In the genomic region with DNA sequence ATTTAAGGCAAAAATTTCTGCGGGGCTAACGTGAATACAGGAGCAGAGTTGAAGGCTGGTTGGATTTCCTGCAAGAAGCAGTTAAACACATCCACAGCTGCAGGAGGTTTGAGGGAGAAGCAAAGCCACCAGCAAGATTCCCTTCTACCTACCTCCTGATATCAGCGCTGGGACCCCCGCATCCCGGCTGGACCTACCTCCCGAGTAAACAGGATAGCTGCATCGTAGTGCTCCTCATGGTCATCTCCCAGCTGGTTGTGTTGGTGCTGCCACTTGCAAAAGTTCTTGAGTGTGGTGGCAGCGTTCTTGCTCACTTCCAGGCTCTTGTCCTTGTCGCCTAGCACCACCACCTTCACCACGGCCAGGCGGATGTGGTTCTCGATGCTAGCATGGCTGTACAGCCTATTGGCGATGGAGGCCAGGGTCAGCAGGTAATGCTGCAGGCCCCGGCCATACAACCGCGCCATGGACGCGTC, we compare ENCODE assay signal across 12 cellular contexts. TPM values are rescaled to one million over a fixed set of nuclear protein-coding genes. Genes with fewer than 3 reads are reported as not detected.
A peak's percentile ranks its signal among the peaks of the same experiment; 100 is the strongest.
DNase-seq lines count a peak whose midpoint lies in the region; ATAC-seq and TF ChIP-seq lines count a peak whose summit lies in the region.
"Had no signal": no experiment of that assay in that cellular context is flagged by ENCODE, and none has a peak within 500 bp of the region (broad histone marks: within the 10 kb centered on the region; RNA-seq: fewer than 3 reads in every experiment).

No MANE protein-coding gene starts in this region.

- H3K4me3 ChIP-seq in HUES48 (ENCODE audit: low read depth, low read length) (peak overlapping the region; percentile 74), endocrine pancreas (ENCODE audit: control insufficient read depth, insufficient read depth, low read length) (peak overlapping the region; percentile 82), mucosa of stomach (ENCODE audit: low read length) (peak overlapping the region; percentile 34), suprapubic skin (peak overlapping the region; percentile 56)

- peak in 1 of 2 donors; percentile 16 for TF ChIP-seq POLR2A in suprapubic skin (IDR thresholded peaks at IDR 0.05)

- H3K27me3 ChIP-seq in HUES48 (ENCODE audit: control insufficient read depth, insufficient read depth, low read length) (peaks cover 65% of the 10 kb centered on the region), endocrine pancreas (ENCODE audit: control insufficient read depth, insufficient read depth, low read length) (no peaks in the 10 kb centered on the region), mucosa of stomach (ENCODE audit: control insufficient read depth, insufficient read depth, low read length) (peaks cover 18% of the 10 kb centered on the region), suprapubic skin (peaks cover 37% of the 10 kb centered on the region)

- DNase-seq in suprapubic skin (ENCODE audit: low spot score in 2 of 2) (peak in 1 of 2 donors; percentile 66), NCI-H1436 treated with DMSO at 0.1 percent for 48 hours (lab: John Stamatoyannopoulos, UW) (no peak), DMS79 (lab: John Stamatoyannopoulos, UW) (no peak), cortex of kidney (lab: John Stamatoyannopoulos, UW) (no peak)
- DNase-seq: activated CD4-positive, CD25-positive, alpha-beta regulatory T cell; erythroblast had no signal

- TF ChIP-seq EP300 in suprapubic skin (IDR thresholded peaks at IDR 0.05): no peak

- H3K9ac ChIP-seq in HUES48 (ENCODE audit: low read depth, low read length) (peak overlapping the region; percentile 15; the same call in 1 of the 2 replicates), endocrine pancreas (ENCODE audit: control insufficient read depth, insufficient read depth, low read length) (no peak overlapping the region), mucosa of stomach (ENCODE audit: low read length) (peak overlapping the region; percentile 26)

- 55% methylated on average over 17 of the region's 18 CpGs for WGBS in suprapubic skin

- TF ChIP-seq CTCF in suprapubic skin (IDR thresholded peaks at IDR 0.05): no peak

- no peaks in the 10 kb centered on the region for H3K9me3 ChIP-seq in HUES48 (ENCODE audit: control insufficient read depth, insufficient read depth, low read length)
- H3K9me3 ChIP-seq in endocrine pancreas (ENCODE audit: control insufficient read depth, low read length): no peaks in the 10 kb centered on the region
- no peaks in the 10 kb centered on the region for H3K9me3 ChIP-seq in mucosa of stomach (ENCODE audit: control insufficient read depth, low read length)
- H3K9me3 ChIP-seq in suprapubic skin: no peaks in the 10 kb centered on the region

- ATAC-seq in HG03521 (IDR thresholded peaks at IDR 0.05; ENCODE audit: unreplicated experiment): no peak
- ATAC-seq: activated naive CD4-positive, alpha-beta T cell treated with anti-CD3 and anti-CD28 coated beads, Interleukin-2, amount 50 U/mL, for 72 hours; Panc1 had no signal

- H3K36me3 ChIP-seq in HUES48 (ENCODE audit: control insufficient read depth, insufficient read depth, low read length) (no peaks in the 10 kb centered on the region), endocrine pancreas (ENCODE audit: control insufficient read depth, insufficient read depth, low read length) (no peaks in the 10 kb centered on the region), mucosa of stomach (ENCODE audit: control insufficient read depth, insufficient read depth, low read length) (no peaks in the 10 kb centered on the region), suprapubic skin (no peaks in the 10 kb centered on the region)

- peaks cover 25% of the 10 kb centered on the region for H3K4me1 ChIP-seq in HUES48 (ENCODE audit: control insufficient read depth, insufficient read depth, low read length)
- H3K4me1 ChIP-seq in endocrine pancreas (ENCODE audit: control insufficient read depth, insufficient read depth, low read length): peaks cover 6% of the 10 kb centered on the region
- H3K4me1 ChIP-seq in mucosa of stomach (ENCODE audit: control insufficient read depth, insufficient read depth, low read length): no peaks in the 10 kb centered on the region
- peaks cover 33% of the 10 kb centered on the region for H3K4me1 ChIP-seq in suprapubic skin

- H3K27ac ChIP-seq in HUES48 (ENCODE audit: low read depth, low read length) (no peak overlapping the region), suprapubic skin (peak overlapping the region; percentile 86)

RNA-seq across cellular contexts. Expression of gene ADAMTS5, which starts 1.8 kb away (rescaled TPM):
- total RNA-seq in suprapubic skin: 10 to 100 TPM in 1 of 4 donors, 1 to 10 TPM in 3; 1.8 to 15.0 (median 5.0) TPM
- total RNA-seq: activated naive CD4-positive, alpha-beta T cell treated with anti-CD3 and anti-CD28 coated beads, Interleukin-2, amount 50 U/mL, for 72 hours had no signal
